ENCODE assay signal across 1 cellular context in genomic region chr9:68746564-68746963, GRCh38.
TF ChIP-seq lines count a peak whose summit lies in the region.

No MANE protein-coding gene starts in this region.

TF ChIP-seq in K562, 482 proteins besides CTCF, POLR2A, EP300 and RAD21:
- TF ChIP-seq TAF7 (tag; IDR thresholded peaks at IDR 0.05) (no peak), ZNF197 (CRISPR knock-in tag; IDR thresholded peaks at IDR 0.05; ENCODE audit: low read depth) (0 out of 2 replicates have a peak, but pooled peaks have one; percentile 5), ZNF444 (CRISPR knock-in tag; IDR thresholded peaks at IDR 0.05) (no peak), HDGF (IDR thresholded peaks at IDR 0.05) (peak; percentile 24; the same call in 1 of the 2 replicates), NR4A1 (CRISPR knock-in tag; IDR thresholded peaks at IDR 0.05) (no peak), NR4A1 (tag; IDR thresholded peaks at IDR 0.05) (0 out of 2 replicates have a peak, but pooled peaks have one; percentile 29), ZFX (CRISPR knock-in tag; IDR thresholded peaks at IDR 0.05) (peak; percentile 35; the same call in 1 of the 2 replicates), ETV5 (CRISPR knock-in tag; IDR thresholded peaks at IDR 0.05; ENCODE audit: low read depth) (0 out of 2 replicates have a peak, but pooled peaks have one; percentile 26)
